In genomic region chr5:39519566-39520231, GRCh38 we compare ENCODE assay signal across 10 cellular contexts.
DNase-seq lines count a peak whose midpoint lies in the region; ATAC-seq, FAIRE-seq and TF ChIP-seq lines count a peak whose summit lies in the region.
"Had no signal": no experiment of that assay in that cellular context is flagged by ENCODE, and none has a peak within 500 bp of the region (broad histone marks: within the 10 kb centered on the region; RNA-seq: fewer than 3 reads in every experiment).

No MANE protein-coding gene starts in this region.

- CTCF ChIA-PET in AG04449 (lab: Yijun Ruan, JAX): interaction anchor here (2.1 kb wide), 2 partner anchors 28 to 96 kb away, joined by 10 read pairs; partner anchors contain the start of gene DAB2

- no peak overlapping the region for H3K4me3 ChIP-seq in AG04449 (ENCODE audit: low read depth, low read length)
- H3K4me3 ChIP-seq: BLaER1 treated with 17β-estradiol and CSF1 and Interleukin-3, amounts not matched to agents 10 nM and 100 nM had no signal

- POLR2A ChIA-PET in AG04449 (lab: Yijun Ruan, JAX): interaction anchor here (1.1 to 3.0 kb wide), 5 partner anchors 18 to 99 kb away, joined by 3 to 53 read pairs (median 6); partner anchors contain the start of gene DAB2

- DNase-seq in AG04449 (ENCODE audit: low read depth, low spot score) (peak; percentile 78), RCC 7860 (ENCODE audit: low spot score) (peak; percentile 52), fibroblast of the conjunctiva (ENCODE audit: low read depth) (peak; percentile 75), omental fat pad (ENCODE audit: low spot score) (no peak), COLO668 (lab: John Stamatoyannopoulos, UW; ENCODE audit: unreplicated experiment) (no peak), NCI-H748 treated with DMSO at 0.1 percent for 48 hours (lab: John Stamatoyannopoulos, UW) (no peak)
- no peak for DNase-seq in stimulated activated CD4-positive, alpha-beta T cell treated with anti-CD3 and anti-CD28 coated beads, Interleukin-4, amount 100 ng/mL, for 24 hours
- DNase-seq: NCI-H187 had no signal

- no peak for TF ChIP-seq CTCF in AG04449 (IDR thresholded peaks at IDR 0.05; ENCODE audit: insufficient read depth, low read length, missing control alignments)
- TF ChIP-seq CTCF in omental fat pad (IDR thresholded peaks at IDR 0.05): no peak

- FAIRE-seq in RCC 7860 (lab: Jason Lieb, UNC): no peak

- ATAC-seq in omental fat pad (ENCODE audit: low FRiP score): peak; percentile 29
- no peak for ATAC-seq in GM21786 (IDR thresholded peaks at IDR 0.05; ENCODE audit: unreplicated experiment)

Comparison
In these comparisons a context has a peak if more than half of its experiments do, and no peak if none do; other contexts are left out.
1. DNase-seq: peak in AG04449 (single experiment), RCC 7860 (single experiment) and fibroblast of the conjunctiva (single experiment); none in omental fat pad (single experiment), COLO668 (single experiment), stimulated activated CD4-positive, alpha-beta T cell treated with anti-CD3 and anti-CD28 coated beads, Interleukin-4, amount 100 ng/mL, for 24 hours (single experiment) and NCI-H748 treated with DMSO at 0.1 percent for 48 hours (single experiment).